In the genomic region with DNA sequence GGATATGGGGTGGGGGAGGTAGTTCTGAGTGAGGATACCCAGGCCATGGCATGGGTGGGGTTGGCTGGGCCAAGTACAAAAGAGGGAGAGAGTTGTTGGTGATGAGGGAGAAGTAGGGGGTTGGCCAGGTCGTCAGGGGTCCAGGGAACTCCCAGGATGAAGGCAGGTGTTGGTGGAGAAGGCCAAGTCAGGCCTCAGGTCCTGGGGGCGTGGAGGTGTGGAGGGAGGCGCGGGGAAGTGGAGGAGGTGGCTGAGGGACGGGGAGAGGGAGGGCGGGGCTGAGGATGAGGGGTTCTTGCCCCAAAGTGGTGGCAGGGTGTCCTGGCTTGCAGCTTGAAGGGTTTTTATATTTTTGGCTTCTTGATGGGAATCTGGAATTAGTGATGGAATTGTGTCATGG, we compare ENCODE assay signal across 23 cellular contexts.
"Had no signal": no experiment of that assay in that cellular context is flagged by ENCODE, and none has a peak within 500 bp of the region (broad histone marks: within the 10 kb centered on the region; RNA-seq: fewer than 3 reads in every experiment).

No MANE protein-coding gene starts in this region.

- H3K4me1 ChIP-seq: parathyroid adenoma had no signal

- H3K4me2 ChIP-seq: hepatocyte had no signal

- H2AFZ ChIP-seq: hepatocyte, parathyroid adenoma had no signal

- H3K9me3 ChIP-seq: left ventricle myocardium inferior, spleen, suprapubic skin, thoracic aorta, tibial artery, upper lobe of right lung had no signal

- H3K4me3 ChIP-seq: hepatocyte, left ventricle myocardium inferior, lung, spleen, suprapubic skin, thoracic aorta, tibial artery, upper lobe of right lung had no signal

- H3K9ac ChIP-seq: parathyroid adenoma had no signal

- H3K27me3 ChIP-seq: hepatocyte, suprapubic skin, tibial artery, upper lobe of right lung had no signal

- DNase-seq: islet precursor cell; left ventricle myocardium inferior; mesendoderm; naive B cell; natural killer cell; nephron progenitor cell; nucleus accumbens; retina; small intestine; stimulated activated CD4-positive, alpha-beta T cell treated with anti-CD3 and anti-CD28 coated beads, Interleukin-4, amount 100 ng/mL, for 24 hours; stimulated activated naive CD4-positive, alpha-beta T cell; tibial artery; trophoblast cell; upper lobe of right lung had no signal

- H3K27ac ChIP-seq: hepatocyte, parathyroid adenoma, suprapubic skin, thoracic aorta, tibial artery, upper lobe of right lung had no signal

- ATAC-seq: natural killer cell; right cardiac atrium; sciatic nerve; stimulated activated effector memory CD8-positive, alpha-beta T cell treated with anti-CD3 and anti-CD28 coated beads, Interleukin-12 subunit alpha, Interleukin-12 subunit beta, amount 100 ng/mL, for 72 hours; upper lobe of right lung had no signal

- H3K36me3 ChIP-seq: left ventricle myocardium inferior, spleen, suprapubic skin, thoracic aorta, tibial artery, upper lobe of right lung had no signal
